1 cellular context compared by ENCODE assay signal in the genomic region with DNA sequence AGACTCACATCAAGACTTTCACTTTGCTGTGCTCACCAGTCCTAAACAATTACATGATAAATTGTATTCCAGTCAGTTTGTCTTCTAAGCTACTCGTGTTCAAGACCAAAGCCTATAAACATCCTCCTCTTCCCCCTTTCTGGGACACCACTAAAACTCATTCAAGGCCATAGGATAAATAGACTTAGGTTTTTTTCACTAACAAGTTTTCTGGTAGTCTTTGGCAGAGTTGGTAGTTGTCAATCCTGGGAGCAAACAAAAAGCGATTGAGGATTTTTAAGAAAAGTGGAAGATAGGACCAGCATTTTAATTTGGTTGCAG.
TF ChIP-seq lines count a peak whose summit lies in the region.

No MANE protein-coding gene starts in this region.

TF ChIP-seq in SK-N-SH, 30 proteins besides CTCF, POLR2A, EP300 and RAD21 (continued from another document):
- TF ChIP-seq, protein P1, sequence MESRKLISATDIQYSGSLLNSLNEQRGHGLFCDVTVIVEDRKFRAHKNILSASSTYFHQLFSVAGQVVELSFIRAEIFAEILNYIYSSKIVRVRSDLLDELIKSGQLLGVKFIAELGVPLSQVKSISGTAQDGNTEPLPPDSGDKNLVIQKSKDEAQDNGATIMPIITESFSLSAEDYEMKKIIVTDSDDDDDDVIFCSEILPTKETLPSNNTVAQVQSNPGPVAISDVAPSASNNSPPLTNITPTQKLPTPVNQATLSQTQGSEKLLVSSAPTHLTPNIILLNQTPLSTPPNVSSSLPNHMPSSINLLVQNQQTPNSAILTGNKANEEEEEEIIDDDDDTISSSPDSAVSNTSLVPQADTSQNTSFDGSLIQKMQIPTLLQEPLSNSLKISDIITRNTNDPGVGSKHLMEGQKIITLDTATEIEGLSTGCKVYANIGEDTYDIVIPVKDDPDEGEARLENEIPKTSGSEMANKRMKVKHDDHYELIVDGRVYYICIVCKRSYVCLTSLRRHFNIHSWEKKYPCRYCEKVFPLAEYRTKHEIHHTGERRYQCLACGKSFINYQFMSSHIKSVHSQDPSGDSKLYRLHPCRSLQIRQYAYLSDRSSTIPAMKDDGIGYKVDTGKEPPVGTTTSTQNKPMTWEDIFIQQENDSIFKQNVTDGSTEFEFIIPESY (IDR thresholded peaks at IDR 0.05; ENCODE audit: borderline replicate concordance, low read depth): no peak
- no peak for TF ChIP-seq SMC3 (IDR thresholded peaks at IDR 0.05; ENCODE audit: low read depth, low read length)
- no peak for TF ChIP-seq GABPA (IDR thresholded peaks at IDR 0.05; ENCODE audit: low read depth)
- TF ChIP-seq POLR2AphosphoS5 (IDR thresholded peaks at IDR 0.05; ENCODE audit: low read depth, low read length): no peak
- TF ChIP-seq RFX5 (IDR thresholded peaks at IDR 0.05; ENCODE audit: low read length): no peak
- TF ChIP-seq MEF2A (IDR thresholded peaks at IDR 0.05; ENCODE audit: borderline replicate concordance, low read depth): no peak
- TF ChIP-seq EZH2phosphoT487 (IDR thresholded peaks at IDR 0.05; ENCODE audit: borderline replicate concordance, low read depth): no peak
- TF ChIP-seq, protein P2, sequence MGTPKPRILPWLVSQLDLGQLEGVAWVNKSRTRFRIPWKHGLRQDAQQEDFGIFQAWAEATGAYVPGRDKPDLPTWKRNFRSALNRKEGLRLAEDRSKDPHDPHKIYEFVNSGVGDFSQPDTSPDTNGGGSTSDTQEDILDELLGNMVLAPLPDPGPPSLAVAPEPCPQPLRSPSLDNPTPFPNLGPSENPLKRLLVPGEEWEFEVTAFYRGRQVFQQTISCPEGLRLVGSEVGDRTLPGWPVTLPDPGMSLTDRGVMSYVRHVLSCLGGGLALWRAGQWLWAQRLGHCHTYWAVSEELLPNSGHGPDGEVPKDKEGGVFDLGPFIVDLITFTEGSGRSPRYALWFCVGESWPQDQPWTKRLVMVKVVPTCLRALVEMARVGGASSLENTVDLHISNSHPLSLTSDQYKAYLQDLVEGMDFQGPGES (IDR thresholded peaks at IDR 0.05; ENCODE audit: low read depth, low read length): no peak
- no peak for TF ChIP-seq JUND (IDR thresholded peaks at IDR 0.05)
